In genomic region chr19:47608074-47608907, GRCh38 we compare ENCODE assay signal across 8 cellular contexts. TPM values are rescaled to one million over a fixed set of nuclear protein-coding genes. Genes with fewer than 3 reads are reported as not detected.
DNase-seq lines count a peak whose midpoint lies in the region; ATAC-seq lines count a peak whose summit lies in the region.

No MANE protein-coding gene starts in this region.

- H3K27ac ChIP-seq in cingulate gyrus (ENCODE audit: low read depth, low read length), result peak overlapping the region; percentile 96

- DNase-seq in Ammon's horn (ENCODE audit: low spot score) (peak; percentile 95), NCI-H460 (ENCODE audit: extremely low read depth, low read depth) (peak; percentile 83), left lobe of liver (ENCODE audit: low spot score) (peak; percentile 97)
- peak; percentile 96 for DNase-seq in activated CD4-positive, alpha-beta T cell treated with anti-CD3 and anti-CD28 coated beads for 48 hours
- DNase-seq in stimulated activated CD4-positive, alpha-beta T cell treated with anti-CD3 and anti-CD28 coated beads, Interleukin-2, amount 100 ng/mL, for 24 hours, result peak; percentile 97 to 98

- peak; percentile 71 for ATAC-seq in GM19043 (IDR thresholded peaks at IDR 0.05; ENCODE audit: low read depth, unreplicated experiment)
- ATAC-seq in HG03354 (IDR thresholded peaks at IDR 0.05; ENCODE audit: poor library complexity, severe bottlenecking, unreplicated experiment), result peak; percentile 80
- ATAC-seq in left lobe of liver, result peak; percentile 83

RNA-seq across cellular contexts. Expression of gene BICRA, which starts 0.6 kb away (rescaled TPM):
- total RNA-seq in NCI-H460 (2014; rRNA removed; shearing (Covaris generic)), result 0.40 and 0.72 TPM in 2 replicates
- polyA plus RNA-seq in NCI-H460 (2014; cell fraction: nucleus; rRNA removed), result 0.05 and 0.39 TPM in 2 replicates
- total RNA-seq in left lobe of liver, result 6.7 TPM

RNA-seq across cellular contexts. Expression of gene ZNF541, which starts 35.3 kb away (rescaled TPM):
- total RNA-seq in NCI-H460 (2014; rRNA removed; shearing (Covaris generic)), result not detected in 2 replicates
- polyA plus RNA-seq in NCI-H460 (2014; cell fraction: nucleus; rRNA removed), result not detected in 2 replicates
- 0.08 TPM for total RNA-seq in left lobe of liver

Comparison
In these comparisons a context has a peak if more than half of its experiments do, and no peak if none do; other contexts are left out.
1. Peak in every context shown above with its lines: DNase-seq, ATAC-seq and H3K27ac ChIP-seq.